1 cellular context compared by ENCODE assay signal in the genomic region with DNA sequence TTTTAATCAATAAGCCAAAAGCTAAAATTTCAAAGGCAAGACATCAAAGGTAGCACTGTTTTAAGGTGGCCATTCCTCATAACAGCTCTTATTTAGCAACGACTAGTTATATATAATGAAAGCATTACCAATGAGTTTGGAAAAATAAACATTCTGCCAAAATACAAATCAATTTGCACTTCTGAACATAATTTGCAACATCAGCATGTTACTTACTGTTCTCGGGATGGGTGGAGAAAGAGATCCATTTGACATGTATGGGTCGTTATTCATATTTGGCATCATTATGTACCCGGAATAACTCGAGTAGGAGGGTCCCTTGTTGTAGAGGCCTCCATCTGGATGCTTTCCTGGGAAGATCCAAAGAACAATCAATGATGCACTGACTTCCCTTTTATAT.
TF ChIP-seq lines count a peak whose summit lies in the region.

No MANE protein-coding gene starts in this region.

TF ChIP-seq in K562, 482 proteins besides CTCF, POLR2A, EP300 and RAD21:
- no peak for TF ChIP-seq TEAD2 (tag; IDR thresholded peaks at IDR 0.05)
- TF ChIP-seq RB1 (IDR thresholded peaks at IDR 0.05; ENCODE audit: low read depth) = no peak
- TF ChIP-seq ARNT (IDR thresholded peaks at IDR 0.05) = no peak
- TF ChIP-seq, protein P1, sequence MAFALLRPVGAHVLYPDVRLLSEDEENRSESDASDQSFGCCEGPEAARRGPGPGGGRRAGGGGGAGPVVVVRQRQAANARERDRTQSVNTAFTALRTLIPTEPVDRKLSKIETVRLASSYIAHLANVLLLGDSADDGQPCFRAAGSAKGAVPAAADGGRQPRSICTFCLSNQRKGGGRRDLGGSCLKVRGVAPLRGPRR (CRISPR knock-in tag; IDR thresholded peaks at IDR 0.05) = no peak
- TF ChIP-seq TOE1 (IDR thresholded peaks at IDR 0.05; ENCODE audit: borderline replicate concordance) = no peak
- no peak for TF ChIP-seq TOE1 (CRISPR knock-in tag; IDR thresholded peaks at IDR 0.05; ENCODE audit: borderline replicate concordance, low read depth)
- no peak for TF ChIP-seq E2F3 (CRISPR knock-in tag; IDR thresholded peaks at IDR 0.05)
- TF ChIP-seq, protein P2, sequence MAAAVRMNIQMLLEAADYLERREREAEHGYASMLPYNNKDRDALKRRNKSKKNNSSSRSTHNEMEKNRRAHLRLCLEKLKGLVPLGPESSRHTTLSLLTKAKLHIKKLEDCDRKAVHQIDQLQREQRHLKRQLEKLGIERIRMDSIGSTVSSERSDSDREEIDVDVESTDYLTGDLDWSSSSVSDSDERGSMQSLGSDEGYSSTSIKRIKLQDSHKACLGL (CRISPR knock-in tag; IDR thresholded peaks at IDR 0.05; ENCODE audit: borderline replicate concordance, poor library complexity, severe bottlenecking) = no peak
- TF ChIP-seq, protein P3, sequence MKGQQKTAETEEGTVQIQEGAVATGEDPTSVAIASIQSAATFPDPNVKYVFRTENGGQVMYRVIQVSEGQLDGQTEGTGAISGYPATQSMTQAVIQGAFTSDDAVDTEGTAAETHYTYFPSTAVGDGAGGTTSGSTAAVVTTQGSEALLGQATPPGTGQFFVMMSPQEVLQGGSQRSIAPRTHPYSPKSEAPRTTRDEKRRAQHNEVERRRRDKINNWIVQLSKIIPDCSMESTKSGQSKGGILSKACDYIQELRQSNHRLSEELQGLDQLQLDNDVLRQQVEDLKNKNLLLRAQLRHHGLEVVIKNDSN (CRISPR knock-in tag; IDR thresholded peaks at IDR 0.05) = no peak
- TF ChIP-seq BHLHE40 (IDR thresholded peaks at IDR 0.05; ENCODE audit: low read length) = no peak
- no peak for TF ChIP-seq ZNF431 (CRISPR knock-in tag; IDR thresholded peaks at IDR 0.05)
- TF ChIP-seq, protein P4, sequence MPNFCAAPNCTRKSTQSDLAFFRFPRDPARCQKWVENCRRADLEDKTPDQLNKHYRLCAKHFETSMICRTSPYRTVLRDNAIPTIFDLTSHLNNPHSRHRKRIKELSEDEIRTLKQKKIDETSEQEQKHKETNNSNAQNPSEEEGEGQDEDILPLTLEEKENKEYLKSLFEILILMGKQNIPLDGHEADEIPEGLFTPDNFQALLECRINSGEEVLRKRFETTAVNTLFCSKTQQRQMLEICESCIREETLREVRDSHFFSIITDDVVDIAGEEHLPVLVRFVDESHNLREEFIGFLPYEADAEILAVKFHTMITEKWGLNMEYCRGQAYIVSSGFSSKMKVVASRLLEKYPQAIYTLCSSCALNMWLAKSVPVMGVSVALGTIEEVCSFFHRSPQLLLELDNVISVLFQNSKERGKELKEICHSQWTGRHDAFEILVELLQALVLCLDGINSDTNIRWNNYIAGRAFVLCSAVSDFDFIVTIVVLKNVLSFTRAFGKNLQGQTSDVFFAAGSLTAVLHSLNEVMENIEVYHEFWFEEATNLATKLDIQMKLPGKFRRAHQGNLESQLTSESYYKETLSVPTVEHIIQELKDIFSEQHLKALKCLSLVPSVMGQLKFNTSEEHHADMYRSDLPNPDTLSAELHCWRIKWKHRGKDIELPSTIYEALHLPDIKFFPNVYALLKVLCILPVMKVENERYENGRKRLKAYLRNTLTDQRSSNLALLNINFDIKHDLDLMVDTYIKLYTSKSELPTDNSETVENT (CRISPR knock-in tag; IDR thresholded peaks at IDR 0.05) = no peak
- no peak for TF ChIP-seq CAMTA2 (CRISPR knock-in tag; conservative IDR thresholded peaks at IDR 0.05)
- no peak for TF ChIP-seq CBX1 (IDR thresholded peaks at IDR 0.05; ENCODE audit: low read depth)
- TF ChIP-seq TAF7 (tag; IDR thresholded peaks at IDR 0.05) = no peak
- TF ChIP-seq GABPB2 (CRISPR knock-in tag; conservative IDR thresholded peaks at IDR 0.05) = no peak
- TF ChIP-seq BCL6 (CRISPR knock-in tag; IDR thresholded peaks at IDR 0.05) = no peak
- peak; percentile 77 for TF ChIP-seq MAFK (IDR thresholded peaks at IDR 0.05; ENCODE audit: low read length)
- no peak for TF ChIP-seq KAT8 (IDR thresholded peaks at IDR 0.05; ENCODE audit: low read depth)
- TF ChIP-seq RHOXF2B (CRISPR knock-in tag; conservative IDR thresholded peaks at IDR 0.05) = no peak
- TF ChIP-seq YBX1 (IDR thresholded peaks at IDR 0.05) = no peak
- TF ChIP-seq ZNF316 (IDR thresholded peaks at IDR 0.05) = peak; percentile 88
- TF ChIP-seq KAT2B (IDR thresholded peaks at IDR 0.05; ENCODE audit: low read depth, low read length) = no peak
- TF ChIP-seq RBM17 (IDR thresholded peaks at IDR 0.05; ENCODE audit: borderline replicate concordance, low read depth, low read length) = no peak
- TF ChIP-seq, protein P5, sequence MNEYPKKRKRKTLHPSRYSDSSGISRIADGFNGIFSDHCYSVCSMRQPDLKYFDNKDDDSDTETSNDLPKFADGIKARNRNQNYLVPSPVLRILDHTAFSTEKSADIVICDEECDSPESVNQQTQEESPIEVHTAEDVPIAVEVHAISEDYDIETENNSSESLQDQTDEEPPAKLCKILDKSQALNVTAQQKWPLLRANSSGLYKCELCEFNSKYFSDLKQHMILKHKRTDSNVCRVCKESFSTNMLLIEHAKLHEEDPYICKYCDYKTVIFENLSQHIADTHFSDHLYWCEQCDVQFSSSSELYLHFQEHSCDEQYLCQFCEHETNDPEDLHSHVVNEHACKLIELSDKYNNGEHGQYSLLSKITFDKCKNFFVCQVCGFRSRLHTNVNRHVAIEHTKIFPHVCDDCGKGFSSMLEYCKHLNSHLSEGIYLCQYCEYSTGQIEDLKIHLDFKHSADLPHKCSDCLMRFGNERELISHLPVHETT (CRISPR knock-in tag; conservative IDR thresholded peaks at IDR 0.05 in 1 of 2, IDR thresholded peaks at IDR 0.05 in 1 of 2) = no peak
- TF ChIP-seq, protein P6, sequence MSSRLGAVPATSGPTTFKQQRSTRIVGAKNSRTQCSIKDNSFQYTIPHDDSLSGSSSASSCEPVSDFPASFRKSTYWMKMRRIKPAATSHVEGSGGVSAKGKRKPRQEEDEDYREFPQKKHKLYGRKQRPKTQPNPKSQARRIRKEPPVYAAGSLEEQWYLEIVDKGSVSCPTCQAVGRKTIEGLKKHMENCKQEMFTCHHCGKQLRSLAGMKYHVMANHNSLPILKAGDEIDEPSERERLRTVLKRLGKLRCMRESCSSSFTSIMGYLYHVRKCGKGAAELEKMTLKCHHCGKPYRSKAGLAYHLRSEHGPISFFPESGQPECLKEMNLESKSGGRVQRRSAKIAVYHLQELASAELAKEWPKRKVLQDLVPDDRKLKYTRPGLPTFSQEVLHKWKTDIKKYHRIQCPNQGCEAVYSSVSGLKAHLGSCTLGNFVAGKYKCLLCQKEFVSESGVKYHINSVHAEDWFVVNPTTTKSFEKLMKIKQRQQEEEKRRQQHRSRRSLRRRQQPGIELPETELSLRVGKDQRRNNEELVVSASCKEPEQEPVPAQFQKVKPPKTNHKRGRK (tag; IDR thresholded peaks at IDR 0.05) = no peak
- peak; percentile 73 for TF ChIP-seq MAFF (IDR thresholded peaks at IDR 0.05; ENCODE audit: low read length)
- TF ChIP-seq MAFG (tag; conservative IDR thresholded peaks at IDR 0.05) = peak; percentile 58
- TF ChIP-seq ZNF436 (CRISPR knock-in tag; IDR thresholded peaks at IDR 0.05) = no peak
- TF ChIP-seq ERF (CRISPR knock-in tag; IDR thresholded peaks at IDR 0.05) = no peak
- no peak for TF ChIP-seq ZNF133 (CRISPR knock-in tag; IDR thresholded peaks at IDR 0.05)
- TF ChIP-seq, protein P7, sequence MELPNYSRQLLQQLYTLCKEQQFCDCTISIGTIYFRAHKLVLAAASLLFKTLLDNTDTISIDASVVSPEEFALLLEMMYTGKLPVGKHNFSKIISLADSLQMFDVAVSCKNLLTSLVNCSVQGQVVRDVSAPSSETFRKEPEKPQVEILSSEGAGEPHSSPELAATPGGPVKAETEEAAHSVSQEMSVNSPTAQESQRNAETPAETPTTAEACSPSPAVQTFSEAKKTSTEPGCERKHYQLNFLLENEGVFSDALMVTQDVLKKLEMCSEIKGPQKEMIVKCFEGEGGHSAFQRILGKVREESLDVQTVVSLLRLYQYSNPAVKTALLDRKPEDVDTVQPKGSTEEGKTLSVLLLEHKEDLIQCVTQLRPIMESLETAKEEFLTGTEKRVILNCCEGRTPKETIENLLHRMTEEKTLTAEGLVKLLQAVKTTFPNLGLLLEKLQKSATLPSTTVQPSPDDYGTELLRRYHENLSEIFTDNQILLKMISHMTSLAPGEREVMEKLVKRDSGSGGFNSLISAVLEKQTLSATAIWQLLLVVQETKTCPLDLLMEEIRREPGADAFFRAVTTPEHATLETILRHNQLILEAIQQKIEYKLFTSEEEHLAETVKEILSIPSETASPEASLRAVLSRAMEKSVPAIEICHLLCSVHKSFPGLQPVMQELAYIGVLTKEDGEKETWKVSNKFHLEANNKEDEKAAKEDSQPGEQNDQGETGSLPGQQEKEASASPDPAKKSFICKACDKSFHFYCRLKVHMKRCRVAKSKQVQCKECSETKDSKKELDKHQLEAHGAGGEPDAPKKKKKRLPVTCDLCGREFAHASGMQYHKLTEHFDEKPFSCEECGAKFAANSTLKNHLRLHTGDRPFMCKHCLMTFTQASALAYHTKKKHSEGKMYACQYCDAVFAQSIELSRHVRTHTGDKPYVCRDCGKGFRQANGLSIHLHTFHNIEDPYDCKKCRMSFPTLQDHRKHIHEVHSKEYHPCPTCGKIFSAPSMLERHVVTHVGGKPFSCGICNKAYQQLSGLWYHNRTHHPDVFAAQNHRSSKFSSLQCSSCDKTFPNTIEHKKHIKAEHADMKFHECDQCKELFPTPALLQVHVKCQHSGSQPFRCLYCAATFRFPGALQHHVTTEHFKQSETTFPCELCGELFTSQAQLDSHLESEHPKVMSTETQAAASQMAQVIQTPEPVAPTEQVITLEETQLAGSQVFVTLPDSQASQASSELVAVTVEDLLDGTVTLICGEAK (IDR thresholded peaks at IDR 0.05) = no peak
- TF ChIP-seq, protein P7 (CRISPR knock-in tag; IDR thresholded peaks at IDR 0.05) = no peak
- TF ChIP-seq GATAD2A (IDR thresholded peaks at IDR 0.05) = no peak
- TF ChIP-seq ZNF75A (CRISPR knock-in tag; IDR thresholded peaks at IDR 0.05) = no peak
- no peak for TF ChIP-seq FOXA3 (CRISPR knock-in tag; conservative IDR thresholded peaks at IDR 0.05 in 1 of 2, IDR thresholded peaks at IDR 0.05 in 1 of 2)
- TF ChIP-seq NFXL1 (CRISPR knock-in tag; IDR thresholded peaks at IDR 0.05) = no peak
- TF ChIP-seq C11orf30 (IDR thresholded peaks at IDR 0.05; ENCODE audit: low read depth) = peak; percentile 75
- TF ChIP-seq PHF21A (IDR thresholded peaks at IDR 0.05; ENCODE audit: borderline replicate concordance, low read depth) = no peak
- no peak for TF ChIP-seq PTRF (tag; IDR thresholded peaks at IDR 0.05)
- TF ChIP-seq CCAR2 (IDR thresholded peaks at IDR 0.05; ENCODE audit: low read depth, low read length) = no peak
- TF ChIP-seq TCFL5 (CRISPR knock-in tag; conservative IDR thresholded peaks at IDR 0.05) = no peak
- TF ChIP-seq, protein P8, sequence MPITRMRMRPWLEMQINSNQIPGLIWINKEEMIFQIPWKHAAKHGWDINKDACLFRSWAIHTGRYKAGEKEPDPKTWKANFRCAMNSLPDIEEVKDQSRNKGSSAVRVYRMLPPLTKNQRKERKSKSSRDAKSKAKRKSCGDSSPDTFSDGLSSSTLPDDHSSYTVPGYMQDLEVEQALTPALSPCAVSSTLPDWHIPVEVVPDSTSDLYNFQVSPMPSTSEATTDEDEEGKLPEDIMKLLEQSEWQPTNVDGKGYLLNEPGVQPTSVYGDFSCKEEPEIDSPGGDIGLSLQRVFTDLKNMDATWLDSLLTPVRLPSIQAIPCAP (CRISPR knock-in tag; IDR thresholded peaks at IDR 0.05; ENCODE audit: borderline replicate concordance) = no peak
- TF ChIP-seq FOXM1 (IDR thresholded peaks at IDR 0.05; ENCODE audit: low read depth) = no peak
- TF ChIP-seq FOXM1 (CRISPR knock-in tag; IDR thresholded peaks at IDR 0.05; ENCODE audit: low read depth) = no peak
- TF ChIP-seq ZNF589 (CRISPR knock-in tag; IDR thresholded peaks at IDR 0.05; ENCODE audit: low read depth) = no peak
- no peak for TF ChIP-seq RFX1 (IDR thresholded peaks at IDR 0.05)
